8 cellular contexts compared by ENCODE assay signal in genomic region chr5:53481354-53481886, GRCh38. TPM values are rescaled to one million over a fixed set of nuclear protein-coding genes. Genes with fewer than 3 reads are reported as not detected.
DNase-seq lines count a peak whose midpoint lies in the region; ATAC-seq and TF ChIP-seq lines count a peak whose summit lies in the region.

No MANE protein-coding gene starts in this region.

- no peak overlapping the region for H2BK5ac ChIP-seq in mesenchymal stem cell (ENCODE audit: low read depth, low read length, poor library complexity, severe bottlenecking)

- H3K27me3 ChIP-seq in heart left ventricle (peaks cover 0 to 24% (median 0%) of the 10 kb centered on the region in 9 donors), brain microvascular endothelial cell (replicated peaks) (no peaks in the 10 kb centered on the region), mesenchymal stem cell (ENCODE audit: control insufficient read depth in 1 of 2, insufficient read depth in 1 of 2, low read length in 2 of 2) (no peaks in the 10 kb centered on the region), uterus (no peaks in the 10 kb centered on the region)

- no peak overlapping the region for H3K23ac ChIP-seq in mesenchymal stem cell (ENCODE audit: low read length in 2 of 2)

- H3K18ac ChIP-seq in mesenchymal stem cell (ENCODE audit: low read depth in 1 of 2, low read length in 2 of 2) = peak overlapping the region in 1 of 2 experiments; percentile 91

- H3K36me3 ChIP-seq in heart left ventricle = peaks cover 0 to 6% (median 0%) of the 10 kb centered on the region in 9 donors
- H3K36me3 ChIP-seq in brain microvascular endothelial cell (replicated peaks) = no peaks in the 10 kb centered on the region
- peaks cover 0 to 32% of the 10 kb centered on the region in 2 experiments for H3K36me3 ChIP-seq in mesenchymal stem cell (ENCODE audit: control insufficient read depth in 1 of 2, insufficient read depth in 2 of 2, low read depth in 1 of 2, low read length in 2 of 2)
- no peaks in the 10 kb centered on the region for H3K36me3 ChIP-seq in uterus

- intact Hi-C loops in heart left ventricle (cut with DNase I) (loop anchor here in 8 of 10 donors (5.0 to 10.0 kb wide), 7 partner anchors 81 to 746 kb away; partner anchors contain the start of gene NDUFS4 (in 1 of the 8)), left cardiac atrium (cut with DNase I) (loop anchor here (2.0 to 5.0 kb wide), 2 partner anchors 731 to 737 kb away; no protein-coding TSS in a partner anchor), uterus (cut with DNase I; ENCODE audit: low total_unique reads) (no loop called here)

- WGBS in heart left ventricle, 4 donors = 5 to 10% (median 7%) methylated on average over 5 of the region's 5 CpGs
- 0% methylated on average over 3 of the region's 5 CpGs for whole genome bisulfite sequencing in mesenchymal stem cell

- no peak overlapping the region for H2AK5ac ChIP-seq in mesenchymal stem cell (ENCODE audit: low read length, severe bottlenecking)

- ATAC-seq in heart left ventricle (no peak), left cardiac atrium (no peak), HG03457 (IDR thresholded peaks at IDR 0.05; ENCODE audit: unreplicated experiment) (no peak)

- H3K4me2 ChIP-seq in mesenchymal stem cell (ENCODE audit: low read length, poor library complexity, severe bottlenecking) = peak overlapping the region; percentile 91

- H3K4me1 ChIP-seq in heart left ventricle = peaks cover 0 to 38% (median 7%) of the 10 kb centered on the region in 12 donors
- H3K4me1 ChIP-seq in mesenchymal stem cell (ENCODE audit: control insufficient read depth, insufficient read depth, low read depth, low read length) = peaks cover 12% of the 10 kb centered on the region
- H3K4me1 ChIP-seq in uterus = no peaks in the 10 kb centered on the region

- H2BK15ac ChIP-seq in mesenchymal stem cell (ENCODE audit: low read depth, poor library complexity, severe bottlenecking) = no peak overlapping the region

- no peak overlapping the region for H4K8ac ChIP-seq in mesenchymal stem cell (ENCODE audit: low read length)

- no peak overlapping the region for H2AFZ ChIP-seq in mesenchymal stem cell (ENCODE audit: low read depth, low read length)

- no peak overlapping the region for H4K91ac ChIP-seq in mesenchymal stem cell (ENCODE audit: low read length)

- DNase-seq in heart left ventricle (no peak), left cardiac atrium (no peak), brain microvascular endothelial cell (no peak), mesenchymal stem cell (peak; percentile 38), uterus (no peak), SW 1271 (lab: John Stamatoyannopoulos, UW) (no peak), NOMO-1 treated with DMSO at 0.1 percent for 48 hours (lab: John Stamatoyannopoulos, UW; ENCODE audit: unreplicated experiment) (no peak)

- H3K27ac ChIP-seq in heart left ventricle = peak overlapping the region in 10 of 12 donors; percentile 15 to 74 (median 59)
- no peak overlapping the region for H3K27ac ChIP-seq in brain microvascular endothelial cell
- no peak overlapping the region for H3K27ac ChIP-seq in mesenchymal stem cell (ENCODE audit: low read length, poor library complexity, severe bottlenecking)
- H3K27ac ChIP-seq in uterus = peak overlapping the region; percentile 22 to 66

- peak overlapping the region; percentile 97 for H3K9ac ChIP-seq in mesenchymal stem cell (ENCODE audit: low read length)

- peak overlapping the region; percentile 16 to 93 (median 70) for H3K4me3 ChIP-seq in heart left ventricle
- H3K4me3 ChIP-seq in brain microvascular endothelial cell (ENCODE audit: low read depth, low read length) = peak overlapping the region; percentile 70
- H3K4me3 ChIP-seq in mesenchymal stem cell (ENCODE audit: insufficient read depth in 1 of 2, low read depth in 1 of 2, low read length in 2 of 2) = peak overlapping the region; percentile 66 to 81
- H3K4me3 ChIP-seq in uterus = peak overlapping the region; percentile 55 to 65

- TF ChIP-seq CTCF in heart left ventricle (IDR thresholded peaks at IDR 0.05) = no peak
- TF ChIP-seq CTCF in brain microvascular endothelial cell (IDR thresholded peaks at IDR 0.05; ENCODE audit: low read depth, low read length, missing control alignments) = no peak
- no peak for TF ChIP-seq CTCF in uterus (IDR thresholded peaks at IDR 0.05)

- H3K9me3 ChIP-seq in heart left ventricle (no peaks in the 10 kb centered on the region), mesenchymal stem cell (ENCODE audit: control insufficient read depth, low read length) (no peaks in the 10 kb centered on the region), uterus (no peaks in the 10 kb centered on the region)

- H2BK120ac ChIP-seq in mesenchymal stem cell (ENCODE audit: low read depth, low read length) = no peak overlapping the region

- in situ Hi-C loops in brain microvascular endothelial cell (cut with HindIII; ENCODE audit: low pct_ligation_motif_present, low sequenced_read_pairs) = no loop called here

- peaks cover 2% of the 10 kb centered on the region for H3K79me1 ChIP-seq in mesenchymal stem cell (replicated peaks; ENCODE audit: low read length, poor library complexity, severe bottlenecking)

- H3K14ac ChIP-seq in mesenchymal stem cell (ENCODE audit: low read length in 2 of 2) = no peak overlapping the region

- no peak overlapping the region for H2BK12ac ChIP-seq in mesenchymal stem cell (ENCODE audit: low read length in 2 of 2)

- TF ChIP-seq POLR2A in heart left ventricle (IDR thresholded peaks at IDR 0.05) = no peak
- no peak for TF ChIP-seq POLR2A in uterus (IDR thresholded peaks at IDR 0.05)

- H3K4ac ChIP-seq in mesenchymal stem cell (ENCODE audit: low read depth in 1 of 2, low read length in 2 of 2) = peak overlapping the region in 1 of 2 experiments; percentile 41

RNA-seq across cellular contexts. Expression of gene FST, which starts 1.0 kb away (rescaled TPM):
- total RNA-seq in heart left ventricle (1 to 10 TPM in 6 of 9 donors, under 1 TPM in 3; 0.50 to 4.8 (median 2.0) TPM), left cardiac atrium (10 to 100 TPM in 1 of 2 donors, 1 to 10 TPM in 1; 2.0 to 10.5 TPM), uterus (1 to 10 TPM in 3 of 4 donors, under 1 TPM in 1; 0.51 to 10.0 (median 6.8) TPM)
- 1 to 10 TPM in 1 of 2 donors, under 1 TPM in 1; 0.22 to 2.8 TPM for polyA plus RNA-seq in heart left ventricle
- 7.0 TPM for polyA plus RNA-seq in mesenchymal stem cell (2013, experiment 1 of 2)
- polyA plus RNA-seq in mesenchymal stem cell (2013, experiment 2 of 2) = 8.1 TPM

Comparison
In these comparisons a context has a peak if more than half of its experiments do, and no peak if none do; other contexts are left out.
1. H3K27ac ChIP-seq: peak in heart left ventricle (10 of 12) and uterus (2 of 2); none in brain microvascular endothelial cell (single experiment) and mesenchymal stem cell (single experiment).
2. Peak in every context shown above with its lines, with median percentiles within 50 percentile points of each other: H3K4me3 ChIP-seq.